Comparison of ENCODE assay signal across 1 cellular context in genomic region chr1:22641906-22642636, GRCh38.
A peak's percentile ranks its signal among the peaks of the same experiment; 100 is the strongest.
TF ChIP-seq lines count a peak whose summit lies in the region.

No MANE protein-coding gene starts in this region.

TF ChIP-seq in HepG2, 621 proteins besides CTCF, POLR2A, EP300 and RAD21 (continued from another document and continues in another):
- TF ChIP-seq IRF9 (CRISPR knock-in tag; IDR thresholded peaks at IDR 0.05; ENCODE audit: borderline replicate concordance), result no peak
- no peak for TF ChIP-seq NCOA1 (CRISPR knock-in tag; IDR thresholded peaks at IDR 0.05)
- TF ChIP-seq DNMT3B (CRISPR knock-in tag; conservative IDR thresholded peaks at IDR 0.05), result no peak
- no peak for TF ChIP-seq PHF5A (CRISPR knock-in tag; IDR thresholded peaks at IDR 0.05; ENCODE audit: low read depth, unreplicated experiment)
- no peak for TF ChIP-seq ELF1 (CRISPR knock-in tag; IDR thresholded peaks at IDR 0.05)
- TF ChIP-seq TFAP4 (IDR thresholded peaks at IDR 0.05; ENCODE audit: borderline replicate concordance, low read depth), result no peak
- TF ChIP-seq AFF4 (CRISPR knock-in tag; IDR thresholded peaks at IDR 0.05), result no peak
- TF ChIP-seq SRY (CRISPR knock-in tag; IDR thresholded peaks at IDR 0.05), result 0 out of 2 replicates have a peak, but pooled peaks have one; percentile 27
- no peak for TF ChIP-seq SIN3A (IDR thresholded peaks at IDR 0.05; ENCODE audit: borderline replicate concordance, low read depth, low read length)
- no peak for TF ChIP-seq ZNF672 (CRISPR knock-in tag; IDR thresholded peaks at IDR 0.05)
- no peak for TF ChIP-seq GTF3A (CRISPR knock-in tag; conservative IDR thresholded peaks at IDR 0.05)
- TF ChIP-seq STAG1 (CRISPR knock-in tag; IDR thresholded peaks at IDR 0.05), result peak; percentile 97
- TF ChIP-seq THAP8 (CRISPR knock-in tag; IDR thresholded peaks at IDR 0.05; ENCODE audit: borderline replicate concordance), result no peak
- peak; percentile 53; the same call in 1 of the 2 replicates for TF ChIP-seq NFKB2 (CRISPR knock-in tag; IDR thresholded peaks at IDR 0.05; ENCODE audit: borderline replicate concordance)
- TF ChIP-seq ZNF30 (CRISPR knock-in tag; IDR thresholded peaks at IDR 0.05), result no peak
- no peak for TF ChIP-seq ZNF691 (CRISPR knock-in tag; IDR thresholded peaks at IDR 0.05; ENCODE audit: borderline replicate concordance, low read depth)
- TF ChIP-seq ZNF33B (CRISPR knock-in tag; IDR thresholded peaks at IDR 0.05), result no peak
- TF ChIP-seq TBP (CRISPR knock-in tag; IDR thresholded peaks at IDR 0.05), result no peak
- TF ChIP-seq ZNF24 (IDR thresholded peaks at IDR 0.05), result no peak
- no peak for TF ChIP-seq ZNF180 (CRISPR knock-in tag; IDR thresholded peaks at IDR 0.05; ENCODE audit: borderline replicate concordance, low read depth)
- TF ChIP-seq ZBTB21 (CRISPR knock-in tag; IDR thresholded peaks at IDR 0.05), result no peak
- no peak for TF ChIP-seq NFIC (IDR thresholded peaks at IDR 0.05; ENCODE audit: low read length)
- TF ChIP-seq ZNF546 (CRISPR knock-in tag; conservative IDR thresholded peaks at IDR 0.05), result no peak
- TF ChIP-seq NFYC (CRISPR knock-in tag; IDR thresholded peaks at IDR 0.05), result no peak
- no peak for TF ChIP-seq THRA (CRISPR knock-in tag; IDR thresholded peaks at IDR 0.05; ENCODE audit: borderline replicate concordance)
- no peak for TF ChIP-seq AKAP8 (CRISPR knock-in tag; IDR thresholded peaks at IDR 0.05)
- TF ChIP-seq ZNF556 (CRISPR knock-in tag; IDR thresholded peaks at IDR 0.05; ENCODE audit: borderline replicate concordance), result no peak
- no peak for TF ChIP-seq NFATC3 (CRISPR knock-in tag; IDR thresholded peaks at IDR 0.05)
- peak; percentile 65 for TF ChIP-seq HNRNPK (IDR thresholded peaks at IDR 0.05; ENCODE audit: low read depth, low read length, poor library complexity, severe bottlenecking)
- peak; percentile 21 for TF ChIP-seq YY1 (IDR thresholded peaks at IDR 0.05; ENCODE audit: insufficient read depth, insufficient replicate concordance, low read depth, low read length)
- no peak for TF ChIP-seq ZNF710 (CRISPR knock-in tag; IDR thresholded peaks at IDR 0.05; ENCODE audit: borderline replicate concordance)
- TF ChIP-seq ATF6 (CRISPR knock-in tag; conservative IDR thresholded peaks at IDR 0.05), result no peak
- TF ChIP-seq MATR3 (CRISPR knock-in tag; IDR thresholded peaks at IDR 0.05), result no peak
- no peak for TF ChIP-seq ZBTB40 (IDR thresholded peaks at IDR 0.05)
- TF ChIP-seq ZBTB40 (CRISPR knock-in tag; IDR thresholded peaks at IDR 0.05), result 0 out of 2 replicates have a peak, but pooled peaks have one; percentile 33
- peak; percentile 58; the same call in 1 of the 2 replicates for TF ChIP-seq SMC3 (IDR thresholded peaks at IDR 0.05; ENCODE audit: low read length)
